In genomic region chrX:154094833-154095232, GRCh38 we compare ENCODE assay signal across 11 cellular contexts. TPM values are rescaled to one million over a fixed set of nuclear protein-coding genes. Genes with fewer than 3 reads are reported as not detected.
DNase-seq lines count a peak whose midpoint lies in the region; ATAC-seq lines count a peak whose summit lies in the region.
"Had no signal": no experiment of that assay in that cellular context is flagged by ENCODE, and none has a peak within 500 bp of the region (broad histone marks: within the 10 kb centered on the region; RNA-seq: fewer than 3 reads in every experiment).

No MANE protein-coding gene starts in this region.

- peaks cover 60% of the 10 kb centered on the region for H3K4me1 Mint-ChIP-seq in activated CD4-positive, alpha-beta T cell treated with anti-CD3 and anti-CD28 coated beads, Interleukin-2, amount 10 ng/mL, durations not matched to agents 7 days and 5 days
- peaks cover 60% of the 10 kb centered on the region for H3K4me1 Mint-ChIP-seq in activated CD8-positive, alpha-beta T cell treated with anti-CD3 and anti-CD28 coated beads, Interleukin-2, amount 10 ng/mL, durations not matched to agents 7 days and 5 days (ENCODE audit: low read depth)
- H3K4me1 Mint-ChIP-seq in stimulated activated naive CD8-positive, alpha-beta T cell treated with anti-CD3 and anti-CD28 coated beads, Interleukin-15, amount 100 ng/mL, for 72 hours, result peaks cover 68% of the 10 kb centered on the region

- H3K27ac Mint-ChIP-seq in activated CD4-positive, alpha-beta T cell treated with anti-CD3 and anti-CD28 coated beads, Interleukin-2, amount 10 ng/mL, durations not matched to agents 7 days and 5 days, result peak overlapping the region; percentile 79
- peak overlapping the region; percentile 13 for H3K27ac Mint-ChIP-seq in activated CD8-positive, alpha-beta T cell treated with anti-CD3 and anti-CD28 coated beads, Interleukin-2, amount 10 ng/mL, durations not matched to agents 7 days and 5 days
- H3K27ac Mint-ChIP-seq in stimulated activated naive CD8-positive, alpha-beta T cell treated with anti-CD3 and anti-CD28 coated beads, Interleukin-15, amount 100 ng/mL, for 72 hours, result peak overlapping the region in 1 of 2 donors; percentile 34

- no peaks in the 10 kb centered on the region for H3K27me3 ChIP-seq in iPS-18a (ENCODE audit: control insufficient read depth, insufficient read depth, low read length)

- no peak overlapping the region for H3K27ac ChIP-seq in iPS-18a (ENCODE audit: low read length)

- ATAC-seq in activated CD8-positive, alpha-beta T cell treated with anti-CD3 and anti-CD28 coated beads, Interleukin-2, amount 10 ng/mL, durations not matched to agents 7 days and 5 days, result no peak
- ATAC-seq in stimulated activated naive CD8-positive, alpha-beta T cell treated with anti-CD3 and anti-CD28 coated beads, Interleukin-15, amount 100 ng/mL, for 72 hours, result no peak
- no peak for ATAC-seq in HG02763 (IDR thresholded peaks at IDR 0.05; ENCODE audit: unreplicated experiment)
- ATAC-seq: left lobe of liver had no signal

- no peaks in the 10 kb centered on the region for H3K9me3 Mint-ChIP-seq in activated CD4-positive, alpha-beta T cell treated with anti-CD3 and anti-CD28 coated beads, Interleukin-2, amount 10 ng/mL, durations not matched to agents 7 days and 5 days
- H3K9me3 Mint-ChIP-seq in activated CD8-positive, alpha-beta T cell treated with anti-CD3 and anti-CD28 coated beads, Interleukin-2, amount 10 ng/mL, durations not matched to agents 7 days and 5 days (ENCODE audit: insufficient read depth), result no peaks in the 10 kb centered on the region
- no peaks in the 10 kb centered on the region for H3K9me3 Mint-ChIP-seq in stimulated activated naive CD8-positive, alpha-beta T cell treated with anti-CD3 and anti-CD28 coated beads, Interleukin-15, amount 100 ng/mL, for 72 hours

- peaks cover 32% of the 10 kb centered on the region for H3K4me1 ChIP-seq in iPS-18a (ENCODE audit: control insufficient read depth, low read depth, low read length)

- peaks cover 9% of the 10 kb centered on the region for H3K9me3 ChIP-seq in iPS-18a (ENCODE audit: control insufficient read depth, low read depth, low read length)

- no peak for DNase-seq in activated CD4-positive, alpha-beta T cell treated with anti-CD3 and anti-CD28 coated beads, Interleukin-2, amount 10 ng/mL, durations not matched to agents 7 days and 5 days
- DNase-seq in activated CD4-positive, alpha-beta T cell treated with anti-CD3 and anti-CD28 coated beads for 48 hours, result no peak
- DNase-seq in activated CD8-positive, alpha-beta T cell treated with anti-CD3 and anti-CD28 coated beads, Interleukin-2, amount 10 ng/mL, durations not matched to agents 7 days and 5 days, result no peak
- no peak for DNase-seq in stimulated activated naive CD8-positive, alpha-beta T cell treated with anti-CD3 and anti-CD28 coated beads, Interleukin-15, amount 100 ng/mL, for 72 hours
- DNase-seq in NCI-H2107 treated with DMSO at 0.1 percent for 48 hours (lab: John Stamatoyannopoulos, UW; ENCODE audit: unreplicated experiment), result no peak
- DNase-seq in H4 (ENCODE audit: low spot score), result no peak
- DNase-seq: NCI-H2081 treated with DMSO at 0.1 percent for 48 hours had no signal

- H3K9ac ChIP-seq in iPS-18a (ENCODE audit: low read length), result no peak overlapping the region

- no peaks in the 10 kb centered on the region for H3K36me3 ChIP-seq in iPS-18a (ENCODE audit: control insufficient read depth, low read depth, low read length)

- H3K36me3 Mint-ChIP-seq in activated CD4-positive, alpha-beta T cell treated with anti-CD3 and anti-CD28 coated beads, Interleukin-2, amount 10 ng/mL, durations not matched to agents 7 days and 5 days (ENCODE audit: low read depth), result peaks cover 24% of the 10 kb centered on the region
- peaks cover 26% of the 10 kb centered on the region for H3K36me3 Mint-ChIP-seq in activated CD8-positive, alpha-beta T cell treated with anti-CD3 and anti-CD28 coated beads, Interleukin-2, amount 10 ng/mL, durations not matched to agents 7 days and 5 days (ENCODE audit: low read depth)

- H3K4me3 Mint-ChIP-seq in activated CD4-positive, alpha-beta T cell treated with anti-CD3 and anti-CD28 coated beads, Interleukin-2, amount 10 ng/mL, durations not matched to agents 7 days and 5 days, result peak overlapping the region; percentile 97
- H3K4me3 Mint-ChIP-seq in activated CD8-positive, alpha-beta T cell treated with anti-CD3 and anti-CD28 coated beads, Interleukin-2, amount 10 ng/mL, durations not matched to agents 7 days and 5 days, result peak overlapping the region; percentile 85
- H3K4me3 Mint-ChIP-seq in stimulated activated naive CD8-positive, alpha-beta T cell treated with anti-CD3 and anti-CD28 coated beads, Interleukin-15, amount 100 ng/mL, for 72 hours, result peak overlapping the region; percentile 95 to 98

- H3K4me3 ChIP-seq in iPS-18a (ENCODE audit: low read length), result peak overlapping the region; percentile 78

- CTCF ChIA-PET in activated CD4-positive, alpha-beta T cell treated with anti-CD3 and anti-CD28 coated beads, Interleukin-2, amount 10 ng/mL, durations not matched to agents 7 days and 5 days (lab: Charles Lee), result interaction anchor here (0.6 kb wide), 1 partner anchor 81 kb away, joined by 3 read pairs; no protein-coding TSS in a partner anchor
- CTCF ChIA-PET in activated CD8-positive, alpha-beta T cell treated with anti-CD3 and anti-CD28 coated beads, Interleukin-2, amount 10 ng/mL, durations not matched to agents 7 days and 5 days (lab: Charles Lee), result interaction anchor here (1.3 kb wide), 1 partner anchor 81 kb away, joined by 3 read pairs; no protein-coding TSS in a partner anchor

- H3K27me3 Mint-ChIP-seq in activated CD4-positive, alpha-beta T cell treated with anti-CD3 and anti-CD28 coated beads, Interleukin-2, amount 10 ng/mL, durations not matched to agents 7 days and 5 days, result no peaks in the 10 kb centered on the region
- peaks cover 4% of the 10 kb centered on the region for H3K27me3 Mint-ChIP-seq in activated CD8-positive, alpha-beta T cell treated with anti-CD3 and anti-CD28 coated beads, Interleukin-2, amount 10 ng/mL, durations not matched to agents 7 days and 5 days (ENCODE audit: low read depth)
- H3K27me3 Mint-ChIP-seq in stimulated activated naive CD8-positive, alpha-beta T cell treated with anti-CD3 and anti-CD28 coated beads, Interleukin-15, amount 100 ng/mL, for 72 hours, result no peaks in the 10 kb centered on the region

- POLR2A ChIA-PET in activated CD4-positive, alpha-beta T cell treated with anti-CD3 and anti-CD28 coated beads, Interleukin-2, amount 10 ng/mL, durations not matched to agents 7 days and 5 days (lab: Charles Lee), result no interaction called here
- POLR2A ChIA-PET in activated CD8-positive, alpha-beta T cell treated with anti-CD3 and anti-CD28 coated beads, Interleukin-2, amount 10 ng/mL, durations not matched to agents 7 days and 5 days (lab: Charles Lee), result interaction anchor here (1.1 kb wide), 1 partner anchor 167 kb away, joined by 3 read pairs; no protein-coding TSS in a partner anchor

RNA-seq across cellular contexts. Expression of gene MECP2, which starts 2.7 kb away (rescaled TPM):
- 10 to 100 TPM; 64.2 to 72.4 TPM for total RNA-seq in activated CD4-positive, alpha-beta T cell treated with anti-CD3 and anti-CD28 coated beads, Interleukin-2, amount 10 ng/mL, durations not matched to agents 7 days and 5 days
- total RNA-seq in activated CD8-positive, alpha-beta T cell treated with anti-CD3 and anti-CD28 coated beads, Interleukin-2, amount 10 ng/mL, durations not matched to agents 7 days and 5 days, result 10 to 100 TPM; 65.4 to 65.5 TPM
- total RNA-seq in H4 (2014; rRNA removed; shearing (Covaris generic)), result 24.9 and 28.3 TPM in 2 replicates

RNA-seq across cellular contexts. Expression of gene OPN1LW, which starts 49.2 kb away (rescaled TPM):
- not detected for total RNA-seq in activated CD4-positive, alpha-beta T cell treated with anti-CD3 and anti-CD28 coated beads, Interleukin-2, amount 10 ng/mL, durations not matched to agents 7 days and 5 days
- total RNA-seq in activated CD8-positive, alpha-beta T cell treated with anti-CD3 and anti-CD28 coated beads, Interleukin-2, amount 10 ng/mL, durations not matched to agents 7 days and 5 days, result not detected
- total RNA-seq in H4 (2014; rRNA removed; shearing (Covaris generic)), result not detected in 2 replicates
- total RNA-seq: left lobe of liver, urinary bladder had no signal
